ENCODE assay signal across 8 cellular contexts in genomic region chr19:50803633-50804419, GRCh38. TPM values are rescaled to one million over a fixed set of nuclear protein-coding genes. Genes with fewer than 3 reads are reported as not detected.
DNase-seq lines count a peak whose midpoint lies in the region; ATAC-seq and TF ChIP-seq lines count a peak whose summit lies in the region.

No MANE protein-coding gene starts in this region.

- H3K27ac ChIP-seq in effector memory CD4-positive, alpha-beta T cell (ENCODE audit: insufficient read depth, low read length, poor library complexity, severe bottlenecking), result peak overlapping the region; percentile 95
- H3K27ac ChIP-seq in muscle layer of duodenum (ENCODE audit: low read length) (peak overlapping the region; percentile 98), aorta (ENCODE audit: low read depth in 1 of 2, low read length in 2 of 2) (peak overlapping the region in 1 of 2 donors; percentile 11)

- no peaks in the 10 kb centered on the region for H3K9me3 ChIP-seq in effector memory CD4-positive, alpha-beta T cell (ENCODE audit: control insufficient read depth, low read length)
- H3K9me3 ChIP-seq in muscle layer of duodenum (ENCODE audit: control insufficient read depth in 1 of 2, low read length in 2 of 2) (no peaks in the 10 kb centered on the region), aorta (ENCODE audit: control insufficient read depth, low read length) (no peaks in the 10 kb centered on the region)

- H3K27me3 ChIP-seq in effector memory CD4-positive, alpha-beta T cell (replicated peaks; ENCODE audit: control insufficient read depth, insufficient read depth, low read length, poor library complexity, severe bottlenecking), result no peaks in the 10 kb centered on the region
- H3K27me3 ChIP-seq in muscle layer of duodenum (ENCODE audit: low read depth, low read length) (no peaks in the 10 kb centered on the region), aorta (ENCODE audit: control insufficient read depth in 1 of 2, insufficient read depth in 2 of 2, low read length in 1 of 2) (no peaks in the 10 kb centered on the region)

- H3K4me3 ChIP-seq in GM12864 (ENCODE audit: low read depth, low read length) (peak overlapping the region; percentile 81), muscle layer of duodenum (ENCODE audit: low read depth in 1 of 2, low read length in 2 of 2) (peak overlapping the region; percentile 85 to 92), aorta (ENCODE audit: low read length in 2 of 2) (peak overlapping the region; percentile 69)
- peak overlapping the region; percentile 79 for H3K4me3 ChIP-seq in effector memory CD4-positive, alpha-beta T cell (ENCODE audit: insufficient read depth, low read depth, low read length, poor library complexity, severe bottlenecking)

- no peak for TF ChIP-seq CTCF in GM12864 (IDR thresholded peaks at IDR 0.05; ENCODE audit: low read depth, low read length, missing control alignments)

- H3K4me1 ChIP-seq in effector memory CD4-positive, alpha-beta T cell (ENCODE audit: control insufficient read depth, insufficient read depth, low read length, poor library complexity, severe bottlenecking), result peaks cover 9% of the 10 kb centered on the region
- H3K4me1 ChIP-seq in muscle layer of duodenum (ENCODE audit: control insufficient read depth in 1 of 2, insufficient read depth in 2 of 2, low read length in 2 of 2), result peaks cover 4 to 15% of the 10 kb centered on the region in 2 donors
- no peaks in the 10 kb centered on the region for H3K4me1 ChIP-seq in aorta (ENCODE audit: control insufficient read depth in 1 of 2, insufficient read depth in 2 of 2, low read length in 2 of 2)

- intact Hi-C loops in aorta (cut with DNase I), result loop anchor here in 1 of 2 donors (10.0 kb wide), 1 partner anchor 311 kb away; no protein-coding TSS in a partner anchor

- 0 to 1% methylated on average over 28 to 40 of the region's 40 CpGs for WGBS in aorta, 2 donors

- ATAC-seq in HG03103 (IDR thresholded peaks at IDR 0.05; ENCODE audit: low read depth, unreplicated experiment) (peak; percentile 15), aorta (ENCODE audit: low FRiP score) (no peak), HG03521 (IDR thresholded peaks at IDR 0.05; ENCODE audit: unreplicated experiment) (no peak)

- peaks cover 10% of the 10 kb centered on the region for H3K36me3 ChIP-seq in effector memory CD4-positive, alpha-beta T cell (ENCODE audit: control insufficient read depth, insufficient read depth, low read length)
- H3K36me3 ChIP-seq in muscle layer of duodenum (ENCODE audit: control insufficient read depth in 1 of 2, insufficient read depth in 2 of 2, low read length in 2 of 2) (peaks cover under 1 to 22% of the 10 kb centered on the region in 2 donors), aorta (ENCODE audit: control insufficient read depth in 1 of 2, insufficient read depth in 2 of 2, low read length in 1 of 2) (no peaks in the 10 kb centered on the region)

- no peak for DNase-seq in GM12864 (ENCODE audit: low read depth)
- DNase-seq in T-helper 2 cell, result peak in 3 of 5 experiments; percentile 27 to 53 (median 30)
- DNase-seq in effector memory CD4-positive, alpha-beta T cell, result peak in 1 of 3 donors; percentile 9
- no peak for DNase-seq in aorta
- no peak for DNase-seq in occipital lobe (lab: John Stamatoyannopoulos, UW)

RNA-seq across cellular contexts. Expression of gene ACP4, which starts 13.6 kb away (rescaled TPM):
- not detected for total RNA-seq in aorta
- polyA plus RNA-seq in aorta, result not detected
- total RNA-seq in occipital lobe, result not detected

RNA-seq across cellular contexts. Expression of gene KLK1, which starts 19.8 kb away (rescaled TPM):
- total RNA-seq in aorta (1 to 10 TPM in 1 of 2 donors, under 1 TPM in 1; 0.81 to 1.7 TPM), occipital lobe (not detected)
- 1 to 10 TPM; 2.6 to 6.3 TPM for polyA plus RNA-seq in aorta

RNA-seq across cellular contexts. Expression of gene KLK15, which starts 29.5 kb away (rescaled TPM):
- not detected for total RNA-seq in aorta
- polyA plus RNA-seq in aorta, result not detected
- not detected for total RNA-seq in occipital lobe

RNA-seq across cellular contexts. Expression of gene GPR32, which starts 33.6 kb away (rescaled TPM):
- total RNA-seq in aorta (not detected), occipital lobe (not detected)
- not detected for polyA plus RNA-seq in aorta

RNA-seq across cellular contexts. Expression of gene KLK3, which starts 50.9 kb away (rescaled TPM):
- not detected for total RNA-seq in aorta
- 1 to 10 TPM in 1 of 2 donors, not detected in 1; 1.4 TPM for polyA plus RNA-seq in aorta
- not detected for total RNA-seq in occipital lobe

Comparison
In these comparisons a context has a peak if more than half of its experiments do, and no peak if none do; other contexts are left out.
1. DNase-seq: peak in T-helper 2 cell (3 of 5); none in GM12864 (single experiment), aorta (0 of 2) and occipital lobe (single experiment).
2. Peak in every context shown above with its lines, with median percentiles within 50 percentile points of each other: H3K4me3 ChIP-seq.